1 cellular context compared by ENCODE assay signal in genomic region chr9:128065907-128066712, GRCh38.
TF ChIP-seq lines count a peak whose summit lies in the region.

No MANE protein-coding gene starts in this region.

TF ChIP-seq in GM23338, 12 proteins besides CTCF, POLR2A, EP300 and RAD21 (continued from another document):
- TF ChIP-seq ZNF462 (CRISPR knock-in tag; IDR thresholded peaks at IDR 0.05) = no peak
TF ChIP-seq in GM23338: peak in this region for 0.
